ENCODE assay signal across 27 cellular contexts in the genomic region with DNA sequence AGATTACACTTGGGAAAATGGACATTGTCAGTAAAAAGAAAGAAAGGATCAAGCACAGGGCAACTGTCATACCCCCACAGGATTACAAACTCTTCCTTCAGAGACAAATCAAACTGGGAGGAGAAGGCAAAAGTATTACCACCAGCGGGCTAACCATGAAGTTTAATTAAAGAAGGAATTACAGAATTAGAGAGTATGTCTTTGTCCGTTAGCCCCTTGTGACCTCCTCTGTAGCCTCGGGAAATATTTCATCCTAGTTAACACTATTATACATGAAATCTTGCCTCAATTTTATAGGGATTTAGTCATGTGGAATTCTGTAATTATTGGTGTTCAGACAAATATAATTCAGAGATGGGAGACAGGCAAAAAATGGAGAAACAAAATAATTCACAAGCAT.
"Had no signal": no experiment of that assay in that cellular context is flagged by ENCODE, and none has a peak within 500 bp of the region (broad histone marks: within the 10 kb centered on the region; RNA-seq: fewer than 3 reads in every experiment).

No MANE protein-coding gene starts in this region.

- H3K9me3 Mint-ChIP-seq: nephron had no signal

- H3K4me3 Mint-ChIP-seq: naive thymus-derived CD8-positive, alpha-beta T cell; nephron; stimulated activated naive B cell treated with anti-CD40 and anti-IgM and Interleukin-4, amounts not matched to agents 10 μg/mL and 1 μg/mL and 100 μg/mL, for 72 hours had no signal

- H3K36me3 Mint-ChIP-seq: stimulated activated naive B cell treated with anti-CD40 and anti-IgM and Interleukin-4, amounts not matched to agents 10 μg/mL and 1 μg/mL and 100 μg/mL, for 72 hours had no signal

- H3K4me1 Mint-ChIP-seq: naive thymus-derived CD8-positive, alpha-beta T cell; stimulated activated naive B cell treated with anti-CD40 and anti-IgM and Interleukin-4, amounts not matched to agents 10 μg/mL and 1 μg/mL and 100 μg/mL, for 72 hours had no signal

- DNase-seq: hippocampal formation; kidney glomerular epithelial cell; left colon; left lung; lower lobe of right lung; mammary epithelial cell; mesenchymal stem cell; naive thymus-derived CD8-positive, alpha-beta T cell; pancreas; posterior cingulate gyrus; right cardiac atrium; stimulated activated CD4-positive, alpha-beta T cell treated with anti-CD3 and anti-CD28 coated beads, Interleukin-12 subunit alpha, Interleukin-12 subunit beta, amount 100 ng/mL, for 4 hours; stimulated activated CD4-positive, alpha-beta T cell treated with anti-CD3 and anti-CD28 coated beads, Interleukin-15, amount 100 ng/mL, for 24 hours; stimulated activated CD4-positive, alpha-beta T cell treated with anti-CD3 and anti-CD28 coated beads, Interleukin-2, amount 100 ng/mL, for 24 hours; stimulated activated CD4-positive, alpha-beta T cell treated with anti-CD3 and anti-CD28 coated beads, Interleukin-4, amount 100 ng/mL, for 1 hour; stimulated activated naive B cell treated with anti-CD40 and anti-IgM and Interleukin-4, amounts not matched to agents 10 μg/mL and 1 μg/mL and 100 μg/mL, for 72 hours; stimulated activated naive CD8-positive, alpha-beta T cell treated with anti-CD3 and anti-CD28 coated beads, Interleukin-15, Interleukin-2, amounts not matched to agents 100 U/mL and 50 U/mL, for 24 hours; stomach; tibial artery; trophoblast cell; upper lobe of right lung had no signal

- H3K27ac ChIP-seq: left lung, lower lobe of right lung, pancreas, prostate gland, skin epidermis, stomach, suprapubic skin, thoracic aorta, tibial artery, upper lobe of right lung had no signal

- H3K27ac Mint-ChIP-seq: naive thymus-derived CD8-positive, alpha-beta T cell; nephron; stimulated activated naive B cell treated with anti-CD40 and anti-IgM and Interleukin-4, amounts not matched to agents 10 μg/mL and 1 μg/mL and 100 μg/mL, for 72 hours had no signal

- ATAC-seq: left colon; left lung; lower lobe of right lung; naive thymus-derived CD8-positive, alpha-beta T cell; pancreas; right cardiac atrium; sciatic nerve; stimulated activated naive B cell treated with anti-CD40 and anti-IgM and Interleukin-4, amounts not matched to agents 10 μg/mL and 1 μg/mL and 100 μg/mL, for 72 hours; stimulated activated naive CD8-positive, alpha-beta T cell treated with anti-CD3 and anti-CD28 coated beads, Interleukin-15, Interleukin-2, amounts not matched to agents 100 U/mL and 50 U/mL, for 24 hours; upper lobe of right lung had no signal
